1 cellular context compared by ENCODE assay signal in the genomic region with DNA sequence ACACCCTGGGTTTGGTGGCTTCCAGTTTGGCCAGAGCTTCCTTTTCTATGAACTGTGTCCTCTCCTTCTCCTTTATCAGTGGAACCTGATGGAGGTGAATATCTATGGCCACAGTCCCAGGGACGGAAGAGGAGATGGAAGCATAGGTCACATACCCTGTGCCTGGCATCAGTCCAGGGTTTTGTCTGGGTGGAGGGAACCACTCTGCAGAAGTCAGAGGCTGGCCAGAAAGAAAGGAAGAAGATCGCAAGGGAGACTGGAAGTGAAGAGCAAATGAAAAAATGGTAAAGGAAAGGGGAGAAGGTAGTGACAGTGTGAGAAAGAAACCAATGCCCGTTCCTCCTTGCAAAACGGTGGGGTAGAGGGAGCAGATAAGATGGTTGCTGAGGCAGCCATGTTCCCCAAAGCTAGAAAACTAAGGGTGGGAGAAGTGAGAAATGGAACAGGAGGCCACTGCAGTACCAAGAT.
TF ChIP-seq lines count a peak whose summit lies in the region.

No MANE protein-coding gene starts in this region.

TF ChIP-seq in K562, 482 proteins besides CTCF, POLR2A, EP300 and RAD21 (continued from another document and continues in another):
- TF ChIP-seq CUX1 (CRISPR knock-in tag; IDR thresholded peaks at IDR 0.05) (no peak), CAMTA2 (CRISPR knock-in tag; conservative IDR thresholded peaks at IDR 0.05) (no peak), ID3 (CRISPR knock-in tag; IDR thresholded peaks at IDR 0.05) (no peak), ID3 (tag; IDR thresholded peaks at IDR 0.05) (0 out of 2 replicates have a peak, but pooled peaks have one; percentile 26), ZNF407 (IDR thresholded peaks at IDR 0.05; ENCODE audit: low read depth) (no peak), SMARCE1 (IDR thresholded peaks at IDR 0.05) (peak; percentile 57; the same call in 1 of the 2 replicates), JUND (IDR thresholded peaks at IDR 0.05; ENCODE audit: borderline replicate concordance, low read depth, low read length) (0 out of 2 replicates have a peak, but pooled peaks have one; percentile 21), JUND (tag; IDR thresholded peaks at IDR 0.05; ENCODE audit: borderline replicate concordance, low read depth, low read length) (no peak; the same call in 2 of the 3 replicates), PML (IDR thresholded peaks at IDR 0.05; ENCODE audit: low read length) (0 out of 2 replicates have a peak, but pooled peaks have one; percentile 21), CC2D1A (IDR thresholded peaks at IDR 0.05) (peak; percentile 67; the same call in 1 of the 2 replicates), NR2F6 (CRISPR knock-in tag; IDR thresholded peaks at IDR 0.05) (no peak), FIP1L1 (IDR thresholded peaks at IDR 0.05; ENCODE audit: low read depth, low read length, poor library complexity, severe bottlenecking) (no peak), E2F5 (CRISPR knock-in tag; IDR thresholded peaks at IDR 0.05) (no peak), FOXA3 (CRISPR knock-in tag; conservative IDR thresholded peaks at IDR 0.05 in 1 of 2, IDR thresholded peaks at IDR 0.05 in 1 of 2) (no peak), NBN (IDR thresholded peaks at IDR 0.05; ENCODE audit: low read depth) (peak; percentile 77; the same call in 1 of the 2 replicates), EP400 (IDR thresholded peaks at IDR 0.05) (peak; percentile 32; the same call in 1 of the 2 replicates), TBP (optimal IDR thresholded peaks at IDR 0.05; ENCODE audit: low read depth, low read length) (peak; percentile 24), CXXC5 (CRISPR knock-in tag; IDR thresholded peaks at IDR 0.05) (peak; percentile 36; the same call in 1 of the 2 replicates), RFX5 (IDR thresholded peaks at IDR 0.05; ENCODE audit: low read depth, low read length) (no peak), KDM1A (IDR thresholded peaks at IDR 0.05) (peak in 1 of 2 experiments; percentile 67; a peak in 3 of 4 replicates), ZNF324 (CRISPR knock-in tag; IDR thresholded peaks at IDR 0.05) (no peak), TRIM24 (IDR thresholded peaks at IDR 0.05) (peak; percentile 78 to 81), FOXA1 (IDR thresholded peaks at IDR 0.05; ENCODE audit: borderline replicate concordance) (no peak), IRF9 (tag; IDR thresholded peaks at IDR 0.05) (0 out of 2 replicates have a peak, but pooled peaks have one; percentile 43), ELF2 (CRISPR knock-in tag; IDR thresholded peaks at IDR 0.05) (no peak), ZNF263 (CRISPR knock-in tag; IDR thresholded peaks at IDR 0.05; ENCODE audit: borderline replicate concordance) (no peak), EHMT2 (IDR thresholded peaks at IDR 0.05) (0 out of 2 replicates have a peak, but pooled peaks have one; percentile 62), PTRF (tag; IDR thresholded peaks at IDR 0.05) (peak; percentile 53; the same call in 1 of the 2 replicates), ESRRB (CRISPR knock-in tag; IDR thresholded peaks at IDR 0.05; ENCODE audit: borderline replicate concordance) (no peak), SMAD2 (IDR thresholded peaks at IDR 0.05; ENCODE audit: low read depth, low read length) (no peak), WHSC1 (IDR thresholded peaks at IDR 0.05; ENCODE audit: low read length) (no peak), GTF2F1 (IDR thresholded peaks at IDR 0.05; ENCODE audit: low read depth, low read length) (no peak), TFE3 (CRISPR knock-in tag; IDR thresholded peaks at IDR 0.05) (no peak)
- TF ChIP-seq, protein P1, sequence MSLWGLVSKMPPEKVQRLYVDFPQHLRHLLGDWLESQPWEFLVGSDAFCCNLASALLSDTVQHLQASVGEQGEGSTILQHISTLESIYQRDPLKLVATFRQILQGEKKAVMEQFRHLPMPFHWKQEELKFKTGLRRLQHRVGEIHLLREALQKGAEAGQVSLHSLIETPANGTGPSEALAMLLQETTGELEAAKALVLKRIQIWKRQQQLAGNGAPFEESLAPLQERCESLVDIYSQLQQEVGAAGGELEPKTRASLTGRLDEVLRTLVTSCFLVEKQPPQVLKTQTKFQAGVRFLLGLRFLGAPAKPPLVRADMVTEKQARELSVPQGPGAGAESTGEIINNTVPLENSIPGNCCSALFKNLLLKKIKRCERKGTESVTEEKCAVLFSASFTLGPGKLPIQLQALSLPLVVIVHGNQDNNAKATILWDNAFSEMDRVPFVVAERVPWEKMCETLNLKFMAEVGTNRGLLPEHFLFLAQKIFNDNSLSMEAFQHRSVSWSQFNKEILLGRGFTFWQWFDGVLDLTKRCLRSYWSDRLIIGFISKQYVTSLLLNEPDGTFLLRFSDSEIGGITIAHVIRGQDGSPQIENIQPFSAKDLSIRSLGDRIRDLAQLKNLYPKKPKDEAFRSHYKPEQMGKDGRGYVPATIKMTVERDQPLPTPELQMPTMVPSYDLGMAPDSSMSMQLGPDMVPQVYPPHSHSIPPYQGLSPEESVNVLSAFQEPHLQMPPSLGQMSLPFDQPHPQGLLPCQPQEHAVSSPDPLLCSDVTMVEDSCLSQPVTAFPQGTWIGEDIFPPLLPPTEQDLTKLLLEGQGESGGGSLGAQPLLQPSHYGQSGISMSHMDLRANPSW (CRISPR knock-in tag; IDR thresholded peaks at IDR 0.05), result no peak
- TF ChIP-seq, protein P2, sequence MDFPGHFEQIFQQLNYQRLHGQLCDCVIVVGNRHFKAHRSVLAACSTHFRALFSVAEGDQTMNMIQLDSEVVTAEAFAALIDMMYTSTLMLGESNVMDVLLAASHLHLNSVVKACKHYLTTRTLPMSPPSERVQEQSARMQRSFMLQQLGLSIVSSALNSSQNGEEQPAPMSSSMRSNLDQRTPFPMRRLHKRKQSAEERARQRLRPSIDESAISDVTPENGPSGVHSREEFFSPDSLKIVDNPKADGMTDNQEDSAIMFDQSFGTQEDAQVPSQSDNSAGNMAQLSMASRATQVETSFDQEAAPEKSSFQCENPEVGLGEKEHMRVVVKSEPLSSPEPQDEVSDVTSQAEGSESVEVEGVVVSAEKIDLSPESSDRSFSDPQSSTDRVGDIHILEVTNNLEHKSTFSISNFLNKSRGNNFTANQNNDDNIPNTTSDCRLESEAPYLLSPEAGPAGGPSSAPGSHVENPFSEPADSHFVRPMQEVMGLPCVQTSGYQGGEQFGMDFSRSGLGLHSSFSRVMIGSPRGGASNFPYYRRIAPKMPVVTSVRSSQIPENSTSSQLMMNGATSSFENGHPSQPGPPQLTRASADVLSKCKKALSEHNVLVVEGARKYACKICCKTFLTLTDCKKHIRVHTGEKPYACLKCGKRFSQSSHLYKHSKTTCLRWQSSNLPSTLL (IDR thresholded peaks at IDR 0.05), result no peak
